16 cellular contexts compared by ENCODE assay signal in the genomic region with DNA sequence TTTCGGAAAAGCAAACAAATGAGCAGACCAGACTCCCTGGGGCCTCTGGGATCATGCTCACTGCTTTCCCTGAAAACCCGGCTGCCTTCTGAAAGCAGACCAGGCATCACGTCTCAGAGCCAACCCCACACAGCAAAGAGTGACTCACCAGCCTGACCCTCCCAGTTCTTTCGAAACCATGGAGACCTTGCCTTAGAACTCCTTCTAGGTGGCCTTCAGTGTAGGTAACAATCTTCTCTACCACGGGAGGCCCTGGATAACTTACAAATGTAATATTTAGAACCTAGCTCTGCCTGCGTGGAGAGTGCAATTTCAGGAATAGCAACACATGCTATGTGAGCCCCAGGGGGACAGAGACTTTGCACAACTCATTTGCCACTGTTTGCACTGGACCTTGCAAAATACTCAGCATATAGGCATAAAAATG.
DNase-seq lines count a peak whose midpoint lies in the region; ATAC-seq, FAIRE-seq and TF ChIP-seq lines count a peak whose summit lies in the region.
"Had no signal": no experiment of that assay in that cellular context is flagged by ENCODE, and none has a peak within 500 bp of the region (broad histone marks: within the 10 kb centered on the region; RNA-seq: fewer than 3 reads in every experiment).

No MANE protein-coding gene starts in this region.

- FAIRE-seq in A549 (lab: Jason Lieb, UNC), result no peak
- FAIRE-seq: GM12878 had no signal

- CTCF ChIA-PET in A549 (lab: Yijun Ruan, JAX), result interaction anchor here (1.2 kb wide), 1 partner anchor 425 kb away, joined by 3 read pairs; no protein-coding TSS in a partner anchor

- peak overlapping the region; percentile 73 to 79 for H3K27ac ChIP-seq in A549
- H3K27ac ChIP-seq: ascending aorta, uterus had no signal

- no peak for TF ChIP-seq CTCF in A549 (IDR thresholded peaks at IDR 0.05)

- POLR2A ChIA-PET in A549 (lab: Yijun Ruan, JAX), result no interaction called here

- TF ChIP-seq POLR2A in A549 (IDR thresholded peaks at IDR 0.05; ENCODE audit: low read length), result no peak

- DNase-seq in A549 (ENCODE audit: low read depth in 1 of 2, low spot score in 1 of 2) (peak; percentile 64 to 80), HCEC 1CT (peak; percentile 6), SW480 (ENCODE audit: low spot score) (peak; percentile 35), glomerular visceral epithelial cell (ENCODE audit: extremely low spot score) (peak; percentile 68), NCI-H526 (lab: John Stamatoyannopoulos, UW) (no peak)
- DNase-seq: CD4-positive, CD25-positive, alpha-beta regulatory T cell; foreskin melanocyte; KBM-7; NCI-H524; uterus had no signal

- ATAC-seq in A549, result peak; percentile 90 to 93
- no peak for ATAC-seq in GM21825 (IDR thresholded peaks at IDR 0.05; ENCODE audit: unreplicated experiment)
- ATAC-seq in GM19351 (IDR thresholded peaks at IDR 0.05; ENCODE audit: unreplicated experiment), result no peak
- ATAC-seq in GM21423 (IDR thresholded peaks at IDR 0.05; ENCODE audit: unreplicated experiment), result no peak
- ATAC-seq: GM12878 had no signal

- H3K4me3 ChIP-seq in A549, result no peak overlapping the region
- H3K4me3 ChIP-seq: ascending aorta, GM12878, lung, uterus had no signal

- WGBS in A549 (ENCODE audit: missing lambda C conversion rate), result 2% methylated on average over 6 of the region's 6 CpGs

- no peaks in the 10 kb centered on the region for H3K9me3 ChIP-seq in A549
- H3K9me3 ChIP-seq: ascending aorta, uterus had no signal

- peak in 1 of 2 experiments; percentile 44; a peak in 1 of 5 replicates for TF ChIP-seq RAD21 in A549 (conservative IDR thresholded peaks at IDR 0.05 in 1 of 2, IDR thresholded peaks at IDR 0.05 in 1 of 2)

- peak; percentile 76 to 81; a peak in 2 of 5 replicates for TF ChIP-seq EP300 in A549 (IDR thresholded peaks at IDR 0.05)

- H3K4me1 ChIP-seq in A549, result peaks cover 31% of the 10 kb centered on the region
- H3K4me1 ChIP-seq: ascending aorta, uterus had no signal

- peak overlapping the region; percentile 66 for H3K4me2 ChIP-seq in A549

TF ChIP-seq in A549, 52 proteins besides CTCF, POLR2A, EP300 and RAD21:
- TF ChIP-seq JUN (IDR thresholded peaks at IDR 0.05), result peak; percentile 45 to 91; a peak in 2 of 5 replicates
- no peak for TF ChIP-seq HOXB13 (CRISPR knock-in tag; IDR thresholded peaks at IDR 0.05; ENCODE audit: low read depth)
- TF ChIP-seq NPAS2 (CRISPR knock-in tag; IDR thresholded peaks at IDR 0.05; ENCODE audit: borderline replicate concordance), result no peak
- no peak for TF ChIP-seq TFCP2L1 (CRISPR knock-in tag; IDR thresholded peaks at IDR 0.05)
- no peak for TF ChIP-seq EHMT2 (IDR thresholded peaks at IDR 0.05; ENCODE audit: low read depth)
- peak; percentile 68 to 86 for TF ChIP-seq CEBPB (IDR thresholded peaks at IDR 0.05)
- no peak for TF ChIP-seq KDM1A (IDR thresholded peaks at IDR 0.05; ENCODE audit: low read depth)
- TF ChIP-seq, protein P1, sequence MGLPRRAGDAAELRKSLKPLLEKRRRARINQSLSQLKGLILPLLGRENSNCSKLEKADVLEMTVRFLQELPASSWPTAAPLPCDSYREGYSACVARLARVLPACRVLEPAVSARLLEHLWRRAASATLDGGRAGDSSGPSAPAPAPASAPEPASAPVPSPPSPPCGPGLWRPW (IDR thresholded peaks at IDR 0.05), result 0 out of 2 replicates have a peak, but pooled peaks have one; percentile 68
- no peak for TF ChIP-seq MAFK (IDR thresholded peaks at IDR 0.05; ENCODE audit: partially characterized antibody)
- no peak for TF ChIP-seq BHLHE40 (IDR thresholded peaks at IDR 0.05; ENCODE audit: low read depth, low read length)
- no peak for TF ChIP-seq FOXS1 (CRISPR knock-in tag; IDR thresholded peaks at IDR 0.05)
- TF ChIP-seq, protein P2, sequence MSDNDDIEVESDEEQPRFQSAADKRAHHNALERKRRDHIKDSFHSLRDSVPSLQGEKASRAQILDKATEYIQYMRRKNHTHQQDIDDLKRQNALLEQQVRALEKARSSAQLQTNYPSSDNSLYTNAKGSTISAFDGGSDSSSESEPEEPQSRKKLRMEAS (IDR thresholded peaks at IDR 0.05), result no peak
- TF ChIP-seq, protein P3, sequence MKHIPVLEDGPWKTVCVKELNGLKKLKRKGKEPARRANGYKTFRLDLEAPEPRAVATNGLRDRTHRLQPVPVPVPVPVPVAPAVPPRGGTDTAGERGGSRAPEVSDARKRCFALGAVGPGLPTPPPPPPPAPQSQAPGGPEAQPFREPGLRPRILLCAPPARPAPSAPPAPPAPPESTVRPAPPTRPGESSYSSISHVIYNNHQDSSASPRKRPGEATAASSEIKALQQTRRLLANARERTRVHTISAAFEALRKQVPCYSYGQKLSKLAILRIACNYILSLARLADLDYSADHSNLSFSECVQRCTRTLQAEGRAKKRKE (CRISPR knock-in tag; IDR thresholded peaks at IDR 0.05; ENCODE audit: low read depth), result no peak
- TF ChIP-seq JUNB (IDR thresholded peaks at IDR 0.05), result peak; percentile 81
- TF ChIP-seq HEYL (CRISPR knock-in tag; IDR thresholded peaks at IDR 0.05), result no peak
- TF ChIP-seq, protein P4, sequence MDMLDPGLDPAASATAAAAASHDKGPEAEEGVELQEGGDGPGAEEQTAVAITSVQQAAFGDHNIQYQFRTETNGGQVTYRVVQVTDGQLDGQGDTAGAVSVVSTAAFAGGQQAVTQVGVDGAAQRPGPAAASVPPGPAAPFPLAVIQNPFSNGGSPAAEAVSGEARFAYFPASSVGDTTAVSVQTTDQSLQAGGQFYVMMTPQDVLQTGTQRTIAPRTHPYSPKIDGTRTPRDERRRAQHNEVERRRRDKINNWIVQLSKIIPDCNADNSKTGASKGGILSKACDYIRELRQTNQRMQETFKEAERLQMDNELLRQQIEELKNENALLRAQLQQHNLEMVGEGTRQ (IDR thresholded peaks at IDR 0.05), result no peak
- no peak for TF ChIP-seq HOXA7 (CRISPR knock-in tag; IDR thresholded peaks at IDR 0.05)
- peak; percentile 63; the same call in 1 of the 2 replicates for TF ChIP-seq FOSL2 (IDR thresholded peaks at IDR 0.05)
- peak; percentile 65 for TF ChIP-seq FOSL2 (CRISPR knock-in tag; IDR thresholded peaks at IDR 0.05)
- TF ChIP-seq, protein P5, sequence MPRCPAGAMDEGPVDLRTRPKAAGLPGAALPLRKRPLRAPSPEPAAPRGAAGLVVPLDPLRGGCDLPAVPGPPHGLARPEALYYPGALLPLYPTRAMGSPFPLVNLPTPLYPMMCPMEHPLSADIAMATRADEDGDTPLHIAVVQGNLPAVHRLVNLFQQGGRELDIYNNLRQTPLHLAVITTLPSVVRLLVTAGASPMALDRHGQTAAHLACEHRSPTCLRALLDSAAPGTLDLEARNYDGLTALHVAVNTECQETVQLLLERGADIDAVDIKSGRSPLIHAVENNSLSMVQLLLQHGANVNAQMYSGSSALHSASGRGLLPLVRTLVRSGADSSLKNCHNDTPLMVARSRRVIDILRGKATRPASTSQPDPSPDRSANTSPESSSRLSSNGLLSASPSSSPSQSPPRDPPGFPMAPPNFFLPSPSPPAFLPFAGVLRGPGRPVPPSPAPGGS (IDR thresholded peaks at IDR 0.05), result peak; percentile 85; the same call in 1 of the 3 replicates
- TF ChIP-seq SMC3 (IDR thresholded peaks at IDR 0.05), result 0 out of 3 replicates have a peak, but pooled peaks have one; percentile 14
- TF ChIP-seq EHF (CRISPR knock-in tag; IDR thresholded peaks at IDR 0.05), result no peak
- TF ChIP-seq, protein P6, sequence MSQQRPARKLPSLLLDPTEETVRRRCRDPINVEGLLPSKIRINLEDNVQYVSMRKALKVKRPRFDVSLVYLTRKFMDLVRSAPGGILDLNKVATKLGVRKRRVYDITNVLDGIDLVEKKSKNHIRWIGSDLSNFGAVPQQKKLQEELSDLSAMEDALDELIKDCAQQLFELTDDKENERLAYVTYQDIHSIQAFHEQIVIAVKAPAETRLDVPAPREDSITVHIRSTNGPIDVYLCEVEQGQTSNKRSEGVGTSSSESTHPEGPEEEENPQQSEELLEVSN (IDR thresholded peaks at IDR 0.05; ENCODE audit: borderline replicate concordance, low read depth), result no peak
- TF ChIP-seq, protein P7, sequence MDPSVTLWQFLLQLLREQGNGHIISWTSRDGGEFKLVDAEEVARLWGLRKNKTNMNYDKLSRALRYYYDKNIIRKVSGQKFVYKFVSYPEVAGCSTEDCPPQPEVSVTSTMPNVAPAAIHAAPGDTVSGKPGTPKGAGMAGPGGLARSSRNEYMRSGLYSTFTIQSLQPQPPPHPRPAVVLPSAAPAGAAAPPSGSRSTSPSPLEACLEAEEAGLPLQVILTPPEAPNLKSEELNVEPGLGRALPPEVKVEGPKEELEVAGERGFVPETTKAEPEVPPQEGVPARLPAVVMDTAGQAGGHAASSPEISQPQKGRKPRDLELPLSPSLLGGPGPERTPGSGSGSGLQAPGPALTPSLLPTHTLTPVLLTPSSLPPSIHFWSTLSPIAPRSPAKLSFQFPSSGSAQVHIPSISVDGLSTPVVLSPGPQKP (IDR thresholded peaks at IDR 0.05; ENCODE audit: low read depth, low read length), result no peak
- no peak for TF ChIP-seq POLR2AphosphoS2 (conservative IDR thresholded peaks at IDR 0.05; ENCODE audit: low read length)
- TF ChIP-seq NFE2L2 (conservative IDR thresholded peaks at IDR 0.05; ENCODE audit: low read length), result no peak

Comparison
In these comparisons a context has a peak if more than half of its experiments do, and no peak if none do; other contexts are left out.
1. ATAC-seq: peak in A549 (2 of 2); none in GM21825 (single experiment), GM19351 (single experiment) and GM21423 (single experiment).
2. DNase-seq: peak in A549 (2 of 2), HCEC 1CT (single experiment), SW480 (single experiment) and glomerular visceral epithelial cell (single experiment); none in NCI-H526 (0 of 2).